In genomic region chr17:11264183-11264871, GRCh38 we compare ENCODE assay signal across 12 cellular contexts. TPM values are rescaled to one million over a fixed set of nuclear protein-coding genes. Genes with fewer than 3 reads are reported as not detected.
DNase-seq lines count a peak whose midpoint lies in the region; TF ChIP-seq lines count a peak whose summit lies in the region.
"Had no signal": no experiment of that assay in that cellular context is flagged by ENCODE, and none has a peak within 500 bp of the region (broad histone marks: within the 10 kb centered on the region; RNA-seq: fewer than 3 reads in every experiment).

No MANE protein-coding gene starts in this region.

- no peak overlapping the region for H3K4me3 ChIP-seq in retinal pigment epithelial cell (ENCODE audit: low read length)

- peaks cover 46% of the 10 kb centered on the region for H3K9me3 Mint-ChIP-seq in endothelial cell (ENCODE audit: unreplicated experiment)

- TF ChIP-seq CTCF in endothelial cell (IDR thresholded peaks at IDR 0.05; ENCODE audit: unreplicated experiment) (peak; percentile 53), retinal pigment epithelial cell (conservative IDR thresholded peaks at IDR 0.05; ENCODE audit: low read depth, low read length) (peak; percentile 15), RWPE1 (conservative IDR thresholded peaks at IDR 0.05; ENCODE audit: low read depth) (no peak)

- peaks cover 3% of the 10 kb centered on the region for H3K27me3 Mint-ChIP-seq in endothelial cell (ENCODE audit: unreplicated experiment)

- POLR2A ChIA-PET in RWPE1 (lab: Yijun Ruan, JAX; ENCODE audit: low non-redundant PET) = no interaction called here

- CTCF ChIA-PET in RWPE1 (lab: Yijun Ruan, JAX) = interaction anchor here (0.5 kb wide), 2 partner anchors 142 to 671 kb away, joined by 3 read pairs; no protein-coding TSS in a partner anchor

- DNase-seq in NCI-H1694 treated with DMSO at 0.1 percent for 48 hours (lab: John Stamatoyannopoulos, UW) (peak; percentile 2), NCI-H1694 (lab: John Stamatoyannopoulos, UW) (no peak), NAMALWA (ENCODE audit: low spot score) (peak; percentile 7), endothelial cell (ENCODE audit: low spot score) (no peak), retinal pigment epithelial cell (ENCODE audit: low read depth) (no peak), RWPE1 (ENCODE audit: low spot score) (no peak), NCI-H2227 (lab: John Stamatoyannopoulos, UW; ENCODE audit: unreplicated experiment) (no peak), CD1c-positive myeloid dendritic cell (ENCODE audit: extremely low spot score) (no peak)
- DNase-seq: NCI-H510A treated with DMSO at 0.1 percent for 48 hours; stimulated activated CD4-positive, alpha-beta T cell treated with anti-CD3 and anti-CD28 coated beads, Interleukin-15, amount 100 ng/mL, for 24 hours had no signal

- no peak overlapping the region for H3K27ac Mint-ChIP-seq in endothelial cell (ENCODE audit: unreplicated experiment)
- H3K27ac Mint-ChIP-seq: nephron had no signal

- H3K4me1 Mint-ChIP-seq in endothelial cell (ENCODE audit: unreplicated experiment) = no peaks in the 10 kb centered on the region
- H3K4me1 Mint-ChIP-seq: nephron had no signal

- peaks cover 8% of the 10 kb centered on the region for H3K36me3 Mint-ChIP-seq in endothelial cell (ENCODE audit: low read depth, unreplicated experiment)

- H3K4me3 Mint-ChIP-seq in endothelial cell (ENCODE audit: unreplicated experiment) = no peak overlapping the region
- H3K4me3 Mint-ChIP-seq: nephron had no signal

- H3K27ac ChIP-seq in RWPE1 = no peak overlapping the region

RNA-seq across cellular contexts. Expression of gene SHISA6, which starts 23.3 kb away (rescaled TPM):
- not detected for total RNA-seq in endothelial cell (ENCODE audit: unreplicated experiment)
- total RNA-seq: T-helper 1 cell treated with Interleukin-12 subunit alpha and Interleukin-12 subunit beta and Interleukin-4 antibody, amounts not matched to agents 30 ng/mL and 1 ng/mL, for 36 hours had no signal

Comparison
In these comparisons a context has a peak if more than half of its experiments do, and no peak if none do; other contexts are left out.
1. DNase-seq: peak in NCI-H1694 treated with DMSO at 0.1 percent for 48 hours (single experiment) and NAMALWA (single experiment); none in NCI-H1694 (single experiment), endothelial cell (single experiment), retinal pigment epithelial cell (single experiment), RWPE1 (single experiment), NCI-H2227 (single experiment) and CD1c-positive myeloid dendritic cell (single experiment).